In the genomic region with DNA sequence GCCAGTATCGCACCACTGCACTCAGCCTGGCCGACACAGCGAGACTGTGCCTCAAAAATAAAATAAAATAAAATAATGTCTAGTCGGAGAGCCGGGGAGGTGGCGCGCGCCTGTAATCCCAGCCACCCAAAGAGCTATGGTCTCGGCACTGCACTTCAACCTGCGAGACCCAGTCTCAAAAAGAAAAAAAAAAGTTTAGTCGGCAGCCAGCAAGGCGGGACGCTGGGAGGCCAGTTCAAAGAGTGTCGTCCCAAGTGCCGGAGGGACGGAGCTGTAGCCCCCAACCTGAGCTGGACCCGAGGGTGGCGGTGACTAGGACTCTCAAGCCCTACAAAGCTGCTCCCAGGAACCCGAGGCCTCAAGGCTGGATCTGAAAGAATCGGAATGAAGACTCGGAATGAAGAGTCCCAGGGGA, we compare ENCODE assay signal across 8 cellular contexts. TPM values are rescaled to one million over a fixed set of nuclear protein-coding genes. Genes with fewer than 3 reads are reported as not detected.
DNase-seq lines count a peak whose midpoint lies in the region; ATAC-seq and TF ChIP-seq lines count a peak whose summit lies in the region.

No MANE protein-coding gene starts in this region.

- H3K4me3 Mint-ChIP-seq in IgD-negative memory B cell (peak overlapping the region; percentile 87 to 96 (median 94)), natural killer cell (peak overlapping the region; percentile 93)

- no peaks in the 10 kb centered on the region for H3K27me3 ChIP-seq in BLaER1
- H3K27me3 ChIP-seq in duodenal mucosa (ENCODE audit: control insufficient read depth in 1 of 2, insufficient read depth in 2 of 2, low read length in 2 of 2): no peaks in the 10 kb centered on the region

- H3K4me1 Mint-ChIP-seq in IgD-negative memory B cell: peaks cover 15 to 24% (median 16%) of the 10 kb centered on the region in 3 donors
- H3K4me1 Mint-ChIP-seq in natural killer cell: peaks cover 8 to 22% of the 10 kb centered on the region in 2 donors

- H3K9ac ChIP-seq in BLaER1 (peak overlapping the region; percentile 62), duodenal mucosa (ENCODE audit: low read depth in 1 of 2, low read length in 2 of 2) (peak overlapping the region; percentile 79 to 84)

- H3K9me3 ChIP-seq in BLaER1 (no peaks in the 10 kb centered on the region), duodenal mucosa (ENCODE audit: control insufficient read depth in 1 of 2, low read length in 2 of 2) (no peaks in the 10 kb centered on the region)

- no peaks in the 10 kb centered on the region for H3K27me3 Mint-ChIP-seq in IgD-negative memory B cell
- H3K27me3 Mint-ChIP-seq in natural killer cell (ENCODE audit: low read depth in 2 of 2): no peaks in the 10 kb centered on the region

- DNase-seq in natural killer cell (no peak), activated gamma-delta T cell treated with Interleukin-2 at 50 U/mL for 16 hours (no peak), SKM-1 (lab: John Stamatoyannopoulos, UW; ENCODE audit: unreplicated experiment) (no peak)

- intact Hi-C loops in natural killer cell (cut with micrococcal nuclease): loop anchor here (1.0 kb wide), 2 partner anchors 114 to 234 kb away; a partner anchor contains a TSS

- H3K4me2 ChIP-seq in BLaER1: peak overlapping the region; percentile 83

- H3K27ac ChIP-seq in BLaER1 (peak overlapping the region; percentile 75), duodenal mucosa (ENCODE audit: low read depth, low read length) (peak overlapping the region; percentile 67)

- H3K4me1 ChIP-seq in BLaER1: peaks cover 73% of the 10 kb centered on the region
- peaks cover 3 to 17% of the 10 kb centered on the region in 2 donors for H3K4me1 ChIP-seq in duodenal mucosa (ENCODE audit: control insufficient read depth in 1 of 2, insufficient read depth in 2 of 2, low read length in 2 of 2)

- H3K9me3 Mint-ChIP-seq in IgD-negative memory B cell (no peaks in the 10 kb centered on the region), natural killer cell (no peaks in the 10 kb centered on the region)

- ATAC-seq in natural killer cell: no peak
- no peak for ATAC-seq in HG02623 (IDR thresholded peaks at IDR 0.05; ENCODE audit: unreplicated experiment)
- no peak for ATAC-seq in HG03108 (IDR thresholded peaks at IDR 0.05; ENCODE audit: unreplicated experiment)

- peak overlapping the region; percentile 71 for H3K4me3 ChIP-seq in BLaER1
- peak overlapping the region; percentile 84 to 95 for H3K4me3 ChIP-seq in duodenal mucosa (ENCODE audit: low read depth in 1 of 2, low read length in 2 of 2)

- H3K27ac Mint-ChIP-seq in IgD-negative memory B cell (peak overlapping the region in 1 of 3 donors; percentile 54), natural killer cell (peak overlapping the region; percentile 62 to 77)

- H3K36me3 Mint-ChIP-seq in IgD-negative memory B cell: peaks cover 2% of the 10 kb centered on the region
- H3K36me3 Mint-ChIP-seq in natural killer cell: no peaks in the 10 kb centered on the region

- H3K36me3 ChIP-seq in BLaER1 (peaks cover 20% of the 10 kb centered on the region), duodenal mucosa (ENCODE audit: control insufficient read depth in 1 of 2, insufficient read depth in 2 of 2, low read length in 2 of 2) (peaks cover 0 to 4% of the 10 kb centered on the region in 2 donors)

- no peak for TF ChIP-seq CTCF in natural killer cell (IDR thresholded peaks at IDR 0.05)

- H4K20me1 ChIP-seq in BLaER1: no peaks in the 10 kb centered on the region

RNA-seq across cellular contexts. Expression of a gene that starts 0.6 kb away (rescaled TPM):
- 1.0 TPM for polyA plus RNA-seq in IgD-negative memory B cell
- not detected for total RNA-seq in natural killer cell

RNA-seq across cellular contexts. Expression of a gene that starts 7.0 kb away (rescaled TPM):
- 0.11 TPM for polyA plus RNA-seq in IgD-negative memory B cell
- total RNA-seq in natural killer cell: under 1 TPM in 2 of 3 donors, not detected in 1; 0.42 to 0.43 TPM

RNA-seq across cellular contexts. Expression of a gene that starts 27.7 kb away (rescaled TPM):
- polyA plus RNA-seq in IgD-negative memory B cell: 37.4 TPM
- total RNA-seq in natural killer cell: 10 to 100 TPM; 34.7 to 50.0 (median 44.9) TPM

RNA-seq across cellular contexts. Expression of a gene that starts 34.3 kb away (rescaled TPM):
- polyA plus RNA-seq in IgD-negative memory B cell: 0.30 TPM
- total RNA-seq in natural killer cell: 1 to 10 TPM; 1.7 to 2.9 (median 2.9) TPM
